1 cellular context compared by ENCODE assay signal in the genomic region with DNA sequence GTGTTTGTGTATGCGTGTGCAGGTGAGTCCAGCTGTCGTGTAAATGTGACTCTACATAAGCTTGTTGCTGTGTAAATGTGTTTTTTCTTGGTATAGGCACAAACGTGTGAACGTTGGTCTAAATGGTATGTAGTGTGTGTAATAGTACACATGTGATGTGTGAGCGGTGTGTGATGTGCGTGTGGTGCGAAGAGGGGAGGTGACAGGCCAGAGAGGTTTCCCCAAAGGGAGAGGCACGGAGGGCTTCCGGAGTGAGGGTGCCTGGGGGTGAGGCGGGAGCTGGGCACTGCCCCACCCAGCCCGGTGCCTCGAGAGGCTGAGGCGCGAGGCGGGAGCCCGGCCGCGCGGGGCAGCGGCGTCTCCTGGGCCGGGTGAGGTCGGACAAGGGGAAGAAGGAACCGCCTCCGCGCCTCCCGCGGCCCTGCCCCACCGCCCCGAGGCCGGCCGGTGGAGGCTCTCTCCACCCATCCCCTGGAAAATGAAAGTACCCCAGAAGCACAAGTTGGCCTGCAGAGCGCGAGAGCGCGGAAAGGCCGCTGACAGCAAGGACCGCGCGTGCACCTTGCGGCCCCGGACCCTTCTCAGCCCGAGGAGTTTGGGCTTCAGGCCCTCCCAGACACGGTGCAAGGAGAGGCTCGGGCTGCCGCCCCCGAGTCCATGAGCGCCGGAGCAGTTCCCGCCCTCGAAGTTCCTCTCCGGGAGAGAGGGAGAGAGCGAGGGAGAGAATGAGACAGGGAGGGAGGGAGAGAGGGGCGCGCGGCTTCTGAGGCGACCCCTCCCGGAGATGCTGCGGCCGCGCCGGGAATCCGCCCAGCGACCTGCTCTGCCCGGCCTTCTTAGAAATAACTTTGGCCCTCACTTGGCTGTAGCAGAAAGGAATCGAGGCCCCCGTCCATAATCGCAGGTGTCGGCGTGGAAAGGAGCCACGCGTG.
TF ChIP-seq lines count a peak whose summit lies in the region.

No MANE protein-coding gene starts in this region.

TF ChIP-seq in HepG2, 621 proteins besides CTCF, POLR2A, EP300 and RAD21 (continued from another document and continues in another):
- TF ChIP-seq AKAP8 (CRISPR knock-in tag; IDR thresholded peaks at IDR 0.05) (no peak), ONECUT2 (CRISPR knock-in tag; IDR thresholded peaks at IDR 0.05) (no peak), ZNF850 (CRISPR knock-in tag; conservative IDR thresholded peaks at IDR 0.05) (no peak), ZSCAN21 (CRISPR knock-in tag; IDR thresholded peaks at IDR 0.05; ENCODE audit: borderline replicate concordance) (no peak), ZNF772 (CRISPR knock-in tag; IDR thresholded peaks at IDR 0.05) (no peak), ZNF563 (CRISPR knock-in tag; IDR thresholded peaks at IDR 0.05) (peak; percentile 61; the same call in 1 of the 2 replicates), SRF (IDR thresholded peaks at IDR 0.05; ENCODE audit: low read depth, low read length) (no peak), FLYWCH1 (CRISPR knock-in tag; IDR thresholded peaks at IDR 0.05) (no peak), FOXJ3 (CRISPR knock-in tag; IDR thresholded peaks at IDR 0.05; ENCODE audit: borderline replicate concordance) (no peak), ZNF382 (CRISPR knock-in tag; IDR thresholded peaks at IDR 0.05; ENCODE audit: borderline replicate concordance) (no peak), ZNF251 (CRISPR knock-in tag; IDR thresholded peaks at IDR 0.05) (no peak), ZNF549 (CRISPR knock-in tag; IDR thresholded peaks at IDR 0.05) (no peak), EED (CRISPR knock-in tag; IDR thresholded peaks at IDR 0.05) (no peak), EEA1 (CRISPR knock-in tag; IDR thresholded peaks at IDR 0.05; ENCODE audit: borderline replicate concordance) (peak; percentile 19; the same call in 1 of the 2 replicates), KDM2A (CRISPR knock-in tag; IDR thresholded peaks at IDR 0.05; ENCODE audit: borderline replicate concordance, low read depth) (peak; percentile 44; the same call in 1 of the 2 replicates), RFX1 (IDR thresholded peaks at IDR 0.05) (no peak), ZFAT (CRISPR knock-in tag; conservative IDR thresholded peaks at IDR 0.05) (no peak), ZFP36 (IDR thresholded peaks at IDR 0.05; ENCODE audit: borderline replicate concordance, low read depth, low read length, partially characterized antibody) (no peak), ZNF761 (CRISPR knock-in tag; conservative IDR thresholded peaks at IDR 0.05) (0 out of 2 replicates have a peak, but pooled peaks have one; percentile 40), NONO (IDR thresholded peaks at IDR 0.05) (no peak), NONO (CRISPR knock-in tag; conservative IDR thresholded peaks at IDR 0.05) (no peak), ZMYM4 (CRISPR knock-in tag; IDR thresholded peaks at IDR 0.05) (no peak), SETDB1 (CRISPR knock-in tag; IDR thresholded peaks at IDR 0.05; ENCODE audit: borderline replicate concordance) (no peak), ZNF547 (CRISPR knock-in tag; IDR thresholded peaks at IDR 0.05) (peak; percentile 65; the same call in 1 of the 2 replicates), ZKSCAN5 (CRISPR knock-in tag; IDR thresholded peaks at IDR 0.05) (no peak), ZIK1 (CRISPR knock-in tag; IDR thresholded peaks at IDR 0.05; ENCODE audit: borderline replicate concordance, low read depth) (no peak), SP1 (IDR thresholded peaks at IDR 0.05) (no peak), SP1 (CRISPR knock-in tag; IDR thresholded peaks at IDR 0.05) (no peak), ZNF564 (CRISPR knock-in tag; IDR thresholded peaks at IDR 0.05) (0 out of 2 replicates have a peak, but pooled peaks have one; percentile 28)
- TF ChIP-seq, protein P1, sequence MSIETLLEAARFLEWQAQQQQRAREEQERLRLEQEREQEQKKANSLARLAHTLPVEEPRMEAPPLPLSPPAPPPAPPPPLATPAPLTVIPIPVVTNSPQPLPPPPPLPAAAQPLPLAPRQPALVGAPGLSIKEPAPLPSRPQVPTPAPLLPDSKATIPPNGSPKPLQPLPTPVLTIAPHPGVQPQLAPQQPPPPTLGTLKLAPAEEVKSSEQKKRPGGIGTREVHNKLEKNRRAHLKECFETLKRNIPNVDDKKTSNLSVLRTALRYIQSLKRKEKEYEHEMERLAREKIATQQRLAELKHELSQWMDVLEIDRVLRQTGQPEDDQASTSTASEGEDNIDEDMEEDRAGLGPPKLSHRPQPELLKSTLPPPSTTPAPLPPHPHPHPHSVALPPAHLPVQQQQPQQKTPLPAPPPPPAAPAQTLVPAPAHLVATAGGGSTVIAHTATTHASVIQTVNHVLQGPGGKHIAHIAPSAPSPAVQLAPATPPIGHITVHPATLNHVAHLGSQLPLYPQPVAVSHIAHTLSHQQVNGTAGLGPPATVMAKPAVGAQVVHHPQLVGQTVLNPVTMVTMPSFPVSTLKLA (IDR thresholded peaks at IDR 0.05) = no peak
- TF ChIP-seq, protein P2, sequence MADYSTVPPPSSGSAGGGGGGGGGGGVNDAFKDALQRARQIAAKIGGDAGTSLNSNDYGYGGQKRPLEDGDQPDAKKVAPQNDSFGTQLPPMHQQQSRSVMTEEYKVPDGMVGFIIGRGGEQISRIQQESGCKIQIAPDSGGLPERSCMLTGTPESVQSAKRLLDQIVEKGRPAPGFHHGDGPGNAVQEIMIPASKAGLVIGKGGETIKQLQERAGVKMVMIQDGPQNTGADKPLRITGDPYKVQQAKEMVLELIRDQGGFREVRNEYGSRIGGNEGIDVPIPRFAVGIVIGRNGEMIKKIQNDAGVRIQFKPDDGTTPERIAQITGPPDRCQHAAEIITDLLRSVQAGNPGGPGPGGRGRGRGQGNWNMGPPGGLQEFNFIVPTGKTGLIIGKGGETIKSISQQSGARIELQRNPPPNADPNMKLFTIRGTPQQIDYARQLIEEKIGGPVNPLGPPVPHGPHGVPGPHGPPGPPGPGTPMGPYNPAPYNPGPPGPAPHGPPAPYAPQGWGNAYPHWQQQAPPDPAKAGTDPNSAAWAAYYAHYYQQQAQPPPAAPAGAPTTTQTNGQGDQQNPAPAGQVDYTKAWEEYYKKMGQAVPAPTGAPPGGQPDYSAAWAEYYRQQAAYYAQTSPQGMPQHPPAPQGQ (CRISPR knock-in tag; IDR thresholded peaks at IDR 0.05; ENCODE audit: borderline replicate concordance) = no peak
- TF ChIP-seq, protein P3, sequence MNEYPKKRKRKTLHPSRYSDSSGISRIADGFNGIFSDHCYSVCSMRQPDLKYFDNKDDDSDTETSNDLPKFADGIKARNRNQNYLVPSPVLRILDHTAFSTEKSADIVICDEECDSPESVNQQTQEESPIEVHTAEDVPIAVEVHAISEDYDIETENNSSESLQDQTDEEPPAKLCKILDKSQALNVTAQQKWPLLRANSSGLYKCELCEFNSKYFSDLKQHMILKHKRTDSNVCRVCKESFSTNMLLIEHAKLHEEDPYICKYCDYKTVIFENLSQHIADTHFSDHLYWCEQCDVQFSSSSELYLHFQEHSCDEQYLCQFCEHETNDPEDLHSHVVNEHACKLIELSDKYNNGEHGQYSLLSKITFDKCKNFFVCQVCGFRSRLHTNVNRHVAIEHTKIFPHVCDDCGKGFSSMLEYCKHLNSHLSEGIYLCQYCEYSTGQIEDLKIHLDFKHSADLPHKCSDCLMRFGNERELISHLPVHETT (CRISPR knock-in tag; conservative IDR thresholded peaks at IDR 0.05) = no peak
- TF ChIP-seq, protein P4, sequence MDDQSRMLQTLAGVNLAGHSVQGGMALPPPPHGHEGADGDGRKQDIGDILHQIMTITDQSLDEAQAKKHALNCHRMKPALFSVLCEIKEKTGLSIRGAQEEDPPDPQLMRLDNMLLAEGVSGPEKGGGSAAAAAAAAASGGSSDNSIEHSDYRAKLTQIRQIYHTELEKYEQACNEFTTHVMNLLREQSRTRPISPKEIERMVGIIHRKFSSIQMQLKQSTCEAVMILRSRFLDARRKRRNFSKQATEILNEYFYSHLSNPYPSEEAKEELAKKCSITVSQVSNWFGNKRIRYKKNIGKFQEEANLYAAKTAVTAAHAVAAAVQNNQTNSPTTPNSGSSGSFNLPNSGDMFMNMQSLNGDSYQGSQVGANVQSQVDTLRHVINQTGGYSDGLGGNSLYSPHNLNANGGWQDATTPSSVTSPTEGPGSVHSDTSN (CRISPR knock-in tag; IDR thresholded peaks at IDR 0.05; ENCODE audit: borderline replicate concordance) = no peak
- TF ChIP-seq, protein P5, sequence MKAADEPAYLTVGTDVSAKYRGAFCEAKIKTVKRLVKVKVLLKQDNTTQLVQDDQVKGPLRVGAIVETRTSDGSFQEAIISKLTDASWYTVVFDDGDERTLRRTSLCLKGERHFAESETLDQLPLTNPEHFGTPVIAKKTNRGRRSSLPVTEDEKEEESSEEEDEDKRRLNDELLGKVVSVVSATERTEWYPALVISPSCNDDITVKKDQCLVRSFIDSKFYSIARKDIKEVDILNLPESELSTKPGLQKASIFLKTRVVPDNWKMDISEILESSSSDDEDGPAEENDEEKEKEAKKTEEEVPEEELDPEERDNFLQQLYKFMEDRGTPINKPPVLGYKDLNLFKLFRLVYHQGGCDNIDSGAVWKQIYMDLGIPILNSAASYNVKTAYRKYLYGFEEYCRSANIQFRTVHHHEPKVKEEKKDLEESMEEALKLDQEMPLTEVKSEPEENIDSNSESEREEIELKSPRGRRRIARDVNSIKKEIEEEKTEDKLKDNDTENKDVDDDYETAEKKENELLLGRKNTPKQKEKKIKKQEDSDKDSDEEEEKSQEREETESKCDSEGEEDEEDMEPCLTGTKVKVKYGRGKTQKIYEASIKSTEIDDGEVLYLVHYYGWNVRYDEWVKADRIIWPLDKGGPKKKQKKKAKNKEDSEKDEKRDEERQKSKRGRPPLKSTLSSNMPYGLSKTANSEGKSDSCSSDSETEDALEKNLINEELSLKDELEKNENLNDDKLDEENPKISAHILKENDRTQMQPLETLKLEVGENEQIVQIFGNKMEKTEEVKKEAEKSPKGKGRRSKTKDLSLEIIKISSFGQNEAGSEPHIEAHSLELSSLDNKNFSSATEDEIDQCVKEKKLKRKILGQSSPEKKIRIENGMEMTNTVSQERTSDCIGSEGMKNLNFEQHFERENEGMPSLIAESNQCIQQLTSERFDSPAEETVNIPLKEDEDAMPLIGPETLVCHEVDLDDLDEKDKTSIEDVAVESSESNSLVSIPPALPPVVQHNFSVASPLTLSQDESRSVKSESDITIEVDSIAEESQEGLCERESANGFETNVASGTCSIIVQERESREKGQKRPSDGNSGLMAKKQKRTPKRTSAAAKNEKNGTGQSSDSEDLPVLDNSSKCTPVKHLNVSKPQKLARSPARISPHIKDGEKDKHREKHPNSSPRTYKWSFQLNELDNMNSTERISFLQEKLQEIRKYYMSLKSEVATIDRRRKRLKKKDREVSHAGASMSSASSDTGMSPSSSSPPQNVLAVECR (CRISPR knock-in tag; IDR thresholded peaks at IDR 0.05; ENCODE audit: borderline replicate concordance) = no peak
- TF ChIP-seq, protein P6, sequence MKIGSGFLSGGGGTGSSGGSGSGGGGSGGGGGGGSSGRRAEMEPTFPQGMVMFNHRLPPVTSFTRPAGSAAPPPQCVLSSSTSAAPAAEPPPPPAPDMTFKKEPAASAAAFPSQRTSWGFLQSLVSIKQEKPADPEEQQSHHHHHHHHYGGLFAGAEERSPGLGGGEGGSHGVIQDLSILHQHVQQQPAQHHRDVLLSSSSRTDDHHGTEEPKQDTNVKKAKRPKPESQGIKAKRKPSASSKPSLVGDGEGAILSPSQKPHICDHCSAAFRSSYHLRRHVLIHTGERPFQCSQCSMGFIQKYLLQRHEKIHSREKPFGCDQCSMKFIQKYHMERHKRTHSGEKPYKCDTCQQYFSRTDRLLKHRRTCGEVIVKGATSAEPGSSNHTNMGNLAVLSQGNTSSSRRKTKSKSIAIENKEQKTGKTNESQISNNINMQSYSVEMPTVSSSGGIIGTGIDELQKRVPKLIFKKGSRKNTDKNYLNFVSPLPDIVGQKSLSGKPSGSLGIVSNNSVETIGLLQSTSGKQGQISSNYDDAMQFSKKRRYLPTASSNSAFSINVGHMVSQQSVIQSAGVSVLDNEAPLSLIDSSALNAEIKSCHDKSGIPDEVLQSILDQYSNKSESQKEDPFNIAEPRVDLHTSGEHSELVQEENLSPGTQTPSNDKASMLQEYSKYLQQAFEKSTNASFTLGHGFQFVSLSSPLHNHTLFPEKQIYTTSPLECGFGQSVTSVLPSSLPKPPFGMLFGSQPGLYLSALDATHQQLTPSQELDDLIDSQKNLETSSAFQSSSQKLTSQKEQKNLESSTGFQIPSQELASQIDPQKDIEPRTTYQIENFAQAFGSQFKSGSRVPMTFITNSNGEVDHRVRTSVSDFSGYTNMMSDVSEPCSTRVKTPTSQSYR (CRISPR knock-in tag; IDR thresholded peaks at IDR 0.05; ENCODE audit: borderline replicate concordance) = no peak
- TF ChIP-seq, protein P7, sequence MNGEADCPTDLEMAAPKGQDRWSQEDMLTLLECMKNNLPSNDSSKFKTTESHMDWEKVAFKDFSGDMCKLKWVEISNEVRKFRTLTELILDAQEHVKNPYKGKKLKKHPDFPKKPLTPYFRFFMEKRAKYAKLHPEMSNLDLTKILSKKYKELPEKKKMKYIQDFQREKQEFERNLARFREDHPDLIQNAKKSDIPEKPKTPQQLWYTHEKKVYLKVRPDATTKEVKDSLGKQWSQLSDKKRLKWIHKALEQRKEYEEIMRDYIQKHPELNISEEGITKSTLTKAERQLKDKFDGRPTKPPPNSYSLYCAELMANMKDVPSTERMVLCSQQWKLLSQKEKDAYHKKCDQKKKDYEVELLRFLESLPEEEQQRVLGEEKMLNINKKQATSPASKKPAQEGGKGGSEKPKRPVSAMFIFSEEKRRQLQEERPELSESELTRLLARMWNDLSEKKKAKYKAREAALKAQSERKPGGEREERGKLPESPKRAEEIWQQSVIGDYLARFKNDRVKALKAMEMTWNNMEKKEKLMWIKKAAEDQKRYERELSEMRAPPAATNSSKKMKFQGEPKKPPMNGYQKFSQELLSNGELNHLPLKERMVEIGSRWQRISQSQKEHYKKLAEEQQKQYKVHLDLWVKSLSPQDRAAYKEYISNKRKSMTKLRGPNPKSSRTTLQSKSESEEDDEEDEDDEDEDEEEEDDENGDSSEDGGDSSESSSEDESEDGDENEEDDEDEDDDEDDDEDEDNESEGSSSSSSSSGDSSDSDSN (CRISPR knock-in tag; IDR thresholded peaks at IDR 0.05) = peak; percentile 30; the same call in 1 of the 2 replicates
- TF ChIP-seq, protein P8, sequence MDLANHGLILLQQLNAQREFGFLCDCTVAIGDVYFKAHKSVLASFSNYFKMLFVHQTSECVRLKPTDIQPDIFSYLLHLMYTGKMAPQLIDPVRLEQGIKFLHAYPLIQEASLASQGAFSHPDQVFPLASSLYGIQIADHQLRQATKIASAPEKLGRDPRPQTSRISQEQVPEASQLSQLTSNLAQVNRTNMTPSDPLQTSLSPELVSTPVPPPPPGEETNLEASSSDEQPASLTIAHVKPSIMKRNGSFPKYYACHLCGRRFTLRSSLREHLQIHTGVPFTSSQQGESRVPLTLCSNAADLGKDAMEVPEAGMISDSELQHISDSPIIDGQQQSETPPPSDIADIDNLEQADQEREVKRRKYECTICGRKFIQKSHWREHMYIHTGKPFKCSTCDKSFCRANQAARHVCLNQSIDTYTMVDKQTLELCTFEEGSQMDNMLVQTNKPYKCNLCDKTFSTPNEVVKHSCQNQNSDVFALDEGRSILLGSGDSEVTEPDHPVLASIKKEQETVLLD (CRISPR knock-in tag; IDR thresholded peaks at IDR 0.05; ENCODE audit: low read depth) = no peak
- TF ChIP-seq, protein P9, sequence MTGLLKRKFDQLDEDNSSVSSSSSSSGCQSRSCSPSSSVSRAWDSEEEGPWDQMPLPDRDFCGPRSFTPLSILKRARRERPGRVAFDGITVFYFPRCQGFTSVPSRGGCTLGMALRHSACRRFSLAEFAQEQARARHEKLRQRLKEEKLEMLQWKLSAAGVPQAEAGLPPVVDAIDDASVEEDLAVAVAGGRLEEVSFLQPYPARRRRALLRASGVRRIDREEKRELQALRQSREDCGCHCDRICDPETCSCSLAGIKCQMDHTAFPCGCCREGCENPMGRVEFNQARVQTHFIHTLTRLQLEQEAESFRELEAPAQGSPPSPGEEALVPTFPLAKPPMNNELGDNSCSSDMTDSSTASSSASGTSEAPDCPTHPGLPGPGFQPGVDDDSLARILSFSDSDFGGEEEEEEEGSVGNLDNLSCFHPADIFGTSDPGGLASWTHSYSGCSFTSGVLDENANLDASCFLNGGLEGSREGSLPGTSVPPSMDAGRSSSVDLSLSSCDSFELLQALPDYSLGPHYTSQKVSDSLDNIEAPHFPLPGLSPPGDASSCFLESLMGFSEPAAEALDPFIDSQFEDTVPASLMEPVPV (CRISPR knock-in tag; IDR thresholded peaks at IDR 0.05) = 0 out of 2 replicates have a peak, but pooled peaks have one; percentile 48
